ENCODE assay signal across 16 cellular contexts in the genomic region with DNA sequence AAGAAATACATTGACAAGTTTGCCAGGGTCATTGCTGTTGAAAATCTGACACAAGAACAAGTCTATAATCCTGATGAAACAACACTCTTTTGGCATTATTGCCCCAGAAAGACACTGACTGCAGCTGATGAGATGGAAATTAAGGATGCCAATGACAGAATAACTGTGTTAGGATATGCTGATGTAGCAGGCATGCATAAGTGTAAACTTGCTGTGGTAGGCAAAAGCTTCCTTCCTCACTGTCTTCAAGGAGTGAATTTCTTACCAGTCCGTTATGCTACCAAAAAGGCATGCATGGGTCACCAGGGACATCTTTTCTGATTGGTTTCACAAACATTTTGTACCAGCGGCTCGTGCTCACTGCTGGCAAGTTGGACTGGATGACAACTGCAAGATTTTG. TPM values are rescaled to one million over a fixed set of nuclear protein-coding genes. Genes with fewer than 3 reads are reported as not detected.
DNase-seq lines count a peak whose midpoint lies in the region; ATAC-seq, FAIRE-seq and TF ChIP-seq lines count a peak whose summit lies in the region.
"Had no signal": no experiment of that assay in that cellular context is flagged by ENCODE, and none has a peak within 500 bp of the region (broad histone marks: within the 10 kb centered on the region; RNA-seq: fewer than 3 reads in every experiment).

No MANE protein-coding gene starts in this region.

- in situ Hi-C loops in IMR-90 (cut with MboI; ENCODE audit: low sequenced_read_pairs), result no loop called here
- in situ Hi-C loops in HepG2 (cut with HindIII; ENCODE audit: extremely low pct_ligation_motif_present, low pct_unique_long_range_greater_than_20kb), result no loop called here

- no peak for ATAC-seq in IMR-90 (ENCODE audit: low read depth)
- no peak for ATAC-seq in HepG2
- ATAC-seq in GM19023 (IDR thresholded peaks at IDR 0.05; ENCODE audit: unreplicated experiment), result no peak
- ATAC-seq: GM12878 had no signal

- no TSS peak for BruUV-seq in IMR-90 (replicated peaks; lab: Mats Ljungman, UMichigan)
- no TSS peak for BruUV-seq in HepG2 (replicated peaks; lab: Mats Ljungman, UMichigan)

- dilution Hi-C loops in IMR-90 (cut with HindIII; ENCODE audit: low sequenced_read_pairs, unreplicated experiment), result no loop called here

- CTCF ChIA-PET in IMR-90 (lab: Yijun Ruan, JAX), result no interaction called here
- CTCF ChIA-PET in HepG2 (lab: Yijun Ruan, JAX; ENCODE audit: low intra/inter-chr PET ratio, low total read pairs), result no interaction called here

- no peak overlapping the region for H2BK5ac ChIP-seq in IMR-90 (ENCODE audit: low read depth, low read length, poor library complexity, severe bottlenecking)

- no peak overlapping the region for H2BK15ac ChIP-seq in IMR-90 (ENCODE audit: low read depth, low read length)

- no peak overlapping the region for H3K9ac ChIP-seq in IMR-90 (ENCODE audit: low read depth, low read length)
- no peak overlapping the region for H3K9ac ChIP-seq in HepG2 (ENCODE audit: insufficient read depth, low read depth, low read length)
- H3K9ac ChIP-seq: BLaER1, KMS-11 had no signal

- TF ChIP-seq CTCF in IMR-90 (conservative IDR thresholded peaks at IDR 0.05; ENCODE audit: low read depth, low read length) (no peak), HepG2 (CRISPR knock-in tag; IDR thresholded peaks at IDR 0.05) (no peak), testis (IDR thresholded peaks at IDR 0.05) (no peak)

- no peak overlapping the region for H3K23ac ChIP-seq in IMR-90 (ENCODE audit: low read depth, low read length)

- no peak overlapping the region for H2AK5ac ChIP-seq in IMR-90 (ENCODE audit: low read depth, low read length)

- H2AK9ac ChIP-seq in IMR-90 (replicated peaks; ENCODE audit: low read depth, low read length, poor library complexity), result no peak overlapping the region

- no peaks in the 10 kb centered on the region for H3K9me1 ChIP-seq in IMR-90 (ENCODE audit: insufficient read depth, low read length)

- H3K4me3 ChIP-seq in IMR-90 (ENCODE audit: insufficient read depth, low read depth, low read length) (no peak overlapping the region), HepG2 (replicated peaks in 1 of 3; ENCODE audit: insufficient read depth in 1 of 3, low read depth in 2 of 3, low read length in 3 of 3) (no peak overlapping the region), testis (no peak overlapping the region)
- H3K4me3 ChIP-seq: BLaER1, GM12878, HAP-1 had no signal

- POLR2A ChIA-PET in IMR-90 (lab: Charles Lee; ENCODE audit: unreplicated experiment), result no interaction called here
- POLR2A ChIA-PET in HepG2 (lab: Yijun Ruan, JAX), result no interaction called here

- H3K79me1 ChIP-seq in IMR-90 (ENCODE audit: low read depth in 1 of 2, low read length in 2 of 2), result no peaks in the 10 kb centered on the region

- H3K4me2 ChIP-seq in IMR-90 (ENCODE audit: low read depth, low read length) (no peak overlapping the region), HepG2 (ENCODE audit: low read depth, low read length) (no peak overlapping the region)
- H3K4me2 ChIP-seq: BLaER1, KMS-11 had no signal

- no peak overlapping the region for H4K5ac ChIP-seq in IMR-90 (ENCODE audit: low read depth, low read length)

- H4K91ac ChIP-seq in IMR-90 (ENCODE audit: insufficient read depth, low read depth, low read length), result no peak overlapping the region

- H3K79me2 ChIP-seq in HepG2 (ENCODE audit: insufficient read depth, low read length), result no peaks in the 10 kb centered on the region

- H3K36me3 ChIP-seq in IMR-90 (ENCODE audit: control insufficient read depth, insufficient read depth, low read length), result no peaks in the 10 kb centered on the region
- H3K36me3 ChIP-seq in HepG2 (replicated peaks in 1 of 2; ENCODE audit: control insufficient read depth in 1 of 2, insufficient read depth in 2 of 2, low read length in 2 of 2), result no peaks in the 10 kb centered on the region
- no peaks in the 10 kb centered on the region for H3K36me3 ChIP-seq in testis (ENCODE audit: low read depth, missing control alignments)
- H3K36me3 ChIP-seq: BLaER1, HAP-1 had no signal

- intact Hi-C loops in IMR-90 (cut with micrococcal nuclease), result no loop called here
- intact Hi-C loops in HepG2 (cut with micrococcal nuclease; ENCODE audit: unreplicated experiment), result no loop called here
- intact Hi-C loops in testis (cut with DNase I; ENCODE audit: low total_unique reads), result no loop called here

- no peak overlapping the region for H2BK20ac ChIP-seq in IMR-90 (ENCODE audit: low read depth, low read length)

- H2BK120ac ChIP-seq in IMR-90 (ENCODE audit: low read depth, low read length), result no peak overlapping the region

- no peak overlapping the region for H3K56ac ChIP-seq in IMR-90 (ENCODE audit: extremely low read depth, insufficient read depth, low read length)

- H3K9me3 ChIP-seq in IMR-90 (ENCODE audit: control insufficient read depth, insufficient read depth, low read length) (no peaks in the 10 kb centered on the region), HepG2 (ENCODE audit: low read length) (no peaks in the 10 kb centered on the region), testis (no peaks in the 10 kb centered on the region)
- H3K9me3 ChIP-seq: BLaER1, HAP-1 had no signal

- TF ChIP-seq EP300 in HepG2 (IDR thresholded peaks at IDR 0.05; ENCODE audit: low read depth in 2 of 2, low read length in 2 of 2) (no peak), HepG2 (CRISPR knock-in tag; IDR thresholded peaks at IDR 0.05; ENCODE audit: borderline replicate concordance) (no peak)

- H3K27me3 ChIP-seq in IMR-90 (ENCODE audit: control insufficient read depth, insufficient read depth, low read length) (no peaks in the 10 kb centered on the region), HepG2 (ENCODE audit: control insufficient read depth in 1 of 2, insufficient read depth in 2 of 2, low read length in 2 of 2) (no peaks in the 10 kb centered on the region), testis (no peaks in the 10 kb centered on the region)
- H3K27me3 ChIP-seq: BLaER1 had no signal

- TF ChIP-seq POLR2A in IMR-90 (IDR thresholded peaks at IDR 0.05; ENCODE audit: low read depth, low read length), result no peak
- no peak for TF ChIP-seq POLR2A in HepG2 (IDR thresholded peaks at IDR 0.05; ENCODE audit: insufficient read depth in 1 of 2, low read depth in 2 of 2, low read length in 2 of 2)
- no peak for TF ChIP-seq POLR2A in testis (IDR thresholded peaks at IDR 0.05)

- no peak overlapping the region for H4K8ac ChIP-seq in IMR-90 (ENCODE audit: low read depth in 2 of 2, low read length in 2 of 2)

- H2AFZ ChIP-seq in IMR-90 (replicated peaks; ENCODE audit: low read length, poor library complexity), result no peak overlapping the region
- no peak overlapping the region for H2AFZ ChIP-seq in HepG2 (ENCODE audit: low read length)

- TF ChIP-seq RAD21 in IMR-90 (IDR thresholded peaks at IDR 0.05; ENCODE audit: low read length) (no peak), HepG2 (CRISPR knock-in tag; IDR thresholded peaks at IDR 0.05) (no peak)

- H3K18ac ChIP-seq in IMR-90 (ENCODE audit: low read depth, low read length), result no peak overlapping the region

- H4K20me1 ChIP-seq in IMR-90 (ENCODE audit: insufficient read depth, low read length) (no peaks in the 10 kb centered on the region), HepG2 (ENCODE audit: insufficient read depth, low read length) (no peaks in the 10 kb centered on the region)
- H4K20me1 ChIP-seq: BLaER1 had no signal

- no peak overlapping the region for H3K14ac ChIP-seq in IMR-90 (replicated peaks; ENCODE audit: low read depth, low read length)

- FAIRE-seq in HepG2 (lab: Jason Lieb, UNC), result no peak
- FAIRE-seq: GM12878, GM19239, H1 had no signal

- H3K4me1 ChIP-seq in IMR-90 (ENCODE audit: control insufficient read depth, insufficient read depth, low read length) (no peaks in the 10 kb centered on the region), HepG2 (ENCODE audit: insufficient read depth, low read length) (no peaks in the 10 kb centered on the region), testis (no peaks in the 10 kb centered on the region)
- H3K4me1 ChIP-seq: BLaER1 had no signal

- H3K4ac ChIP-seq in IMR-90 (ENCODE audit: low read depth, low read length), result no peak overlapping the region

- no CpG with 5 or more reads among the region's 3 CpGs for WGBS in IMR-90 (ENCODE audit: extremely low coverage in 2 of 2, insufficient read length in 1 of 2), 2 experiments
- WGBS in HepG2 (ENCODE audit: low lambda C conversion rate), result 84% methylated on average over 3 of the region's 3 CpGs
- WGBS in testis, 2 donors, result 60 to 70% methylated on average over 3 of the region's 3 CpGs

- no peak for DNase-seq in IMR-90
- no peak for DNase-seq in HepG2 (ENCODE audit: low spot score)
- peak; percentile 27 for DNase-seq in testis
- DNase-seq in mucosa of gallbladder (ENCODE audit: low spot score), result no peak
- no peak for DNase-seq in DMS114 treated with DMSO at 0.1 percent for 48 hours (lab: John Stamatoyannopoulos, UW; ENCODE audit: unreplicated experiment)
- DNase-seq: CD4-positive, alpha-beta memory T cell; DND-41; EL had no signal

- no peak overlapping the region for H3K27ac ChIP-seq in IMR-90 (ENCODE audit: insufficient read depth, low read length)
- no peak overlapping the region for H3K27ac ChIP-seq in HepG2 (ENCODE audit: extremely low read length, insufficient read depth, low read length)
- H3K27ac ChIP-seq in testis, result no peak overlapping the region
- H3K27ac ChIP-seq: BLaER1, HL-60, KMS-11 had no signal

RNA-seq across cellular contexts. Expression of a gene that starts 10.5 kb away (rescaled TPM):
- total RNA-seq in IMR-90 (2012; rRNA removed) (0.72 and 1.1 TPM in 2 replicates), HepG2 (2016; rRNA removed; fragmentation: Illumina TruSeq; extraction: Trizol) (3.8 and 7.7 TPM in 2 replicates), testis (10 to 100 TPM in 1 of 2 donors, 1 to 10 TPM in 1; 9.6 to 11.7 TPM), mucosa of gallbladder (6.8 TPM)
- polyA plus RNA-seq in IMR-90 (2012; rRNA removed) (0.37 and 0.84 TPM in 2 replicates), HepG2 (2011; rRNA removed) (6.0 and 6.1 TPM in 2 replicates), testis (ENCODE audit: insufficient read depth, low read depth, low replicate concordance) (27.7 TPM)
- 0.23 and 0.27 TPM in 2 replicates for polyA plus RNA-seq in IMR-90 (2012; cell fraction: cytosol; rRNA removed)
- polyA plus RNA-seq in IMR-90 (2012; cell fraction: nucleus; rRNA removed; ENCODE audit: low replicate concordance), result 0.23 and 1.0 TPM in 2 replicates
- 2.0 and 2.1 TPM in 2 replicates for total RNA-seq in HepG2 (2016; cell fraction: cytosol; rRNA removed; fragmentation: Illumina TruSeq; extraction: Trizol; ENCODE audit: low read depth)
- 3.1 and 6.6 TPM in 2 replicates for total RNA-seq in HepG2 (2016; cell fraction: insoluble cytoplasmic fraction; rRNA removed; fragmentation: Illumina TruSeq; extraction: Trizol)
- 3.0 and 3.1 TPM in 2 replicates for total RNA-seq in HepG2 (2016; cell fraction: membrane; rRNA removed; fragmentation: Illumina TruSeq; extraction: Trizol)
- 8.1 and 13.9 TPM in 2 replicates for total RNA-seq in HepG2 (2016; cell fraction: nucleus; rRNA removed; fragmentation: Illumina TruSeq; extraction: Trizol)
- polyA plus RNA-seq in HepG2 (2011; cell fraction: cytosol; rRNA removed), result 2.7 and 4.7 TPM in 2 replicates
- 2.1 and 2.7 TPM in 2 replicates for polyA plus RNA-seq in HepG2 (2011; cell fraction: nucleus; rRNA removed)
- 7.6 and 8.2 TPM in 2 replicates for polyA plus RNA-seq in HepG2 (2012)
- polyA plus RNA-seq in HepG2 (2016; cell fraction: cytosol; fragmentation: Illumina TruSeq; extraction: Trizol; ENCODE audit: low read depth), result 0.40 and 0.58 TPM in 2 replicates
- 3.5 and 3.8 TPM in 2 replicates for polyA plus RNA-seq in HepG2 (2016; cell fraction: insoluble cytoplasmic fraction; fragmentation: Illumina TruSeq; extraction: Trizol; ENCODE audit: low read depth)
- 1.1 and 1.2 TPM in 2 replicates for polyA plus RNA-seq in HepG2 (2016; cell fraction: membrane; fragmentation: Illumina TruSeq; extraction: Trizol; ENCODE audit: low read depth)
- 10.5 and 11.4 TPM in 2 replicates for polyA plus RNA-seq in HepG2 (2016; cell fraction: nucleus; fragmentation: Illumina TruSeq; extraction: Trizol; ENCODE audit: insufficient read depth, low read depth)
- 3.8 and 4.2 TPM in 2 replicates for polyA minus RNA-seq in HepG2 (2011; rRNA and poly(A)+ RNA removed; ENCODE audit: low replicate concordance)
- polyA minus RNA-seq in HepG2 (2011; cell fraction: cytosol; rRNA and poly(A)+ RNA removed), result 6.9 and 7.7 TPM in 2 replicates
- 10.9 and 11.2 TPM in 2 replicates for polyA minus RNA-seq in HepG2 (2011; cell fraction: nucleus; rRNA and poly(A)+ RNA removed)

RNA-seq across cellular contexts. Expression of a gene that starts 20.9 kb away (rescaled TPM):
- total RNA-seq in IMR-90 (2012; rRNA removed) (17.5 and 21.7 TPM in 2 replicates), HepG2 (2016; rRNA removed; fragmentation: Illumina TruSeq; extraction: Trizol) (28.9 and 31.9 TPM in 2 replicates), testis (10 to 100 TPM; 12.4 to 17.2 TPM), mucosa of gallbladder (11.2 TPM)
- polyA plus RNA-seq in IMR-90 (2012; rRNA removed) (8.4 and 10.2 TPM in 2 replicates), HepG2 (2011; rRNA removed) (16.2 and 18.4 TPM in 2 replicates), testis (ENCODE audit: insufficient read depth, low read depth, low replicate concordance) (18.0 TPM)
- polyA plus RNA-seq in IMR-90 (2012; cell fraction: cytosol; rRNA removed), result 4.5 and 6.1 TPM in 2 replicates
- 2.0 and 4.9 TPM in 2 replicates for polyA plus RNA-seq in IMR-90 (2012; cell fraction: nucleus; rRNA removed; ENCODE audit: low replicate concordance)
- 1.8 and 2.7 TPM in 2 replicates for total RNA-seq in HepG2 (2016; cell fraction: cytosol; rRNA removed; fragmentation: Illumina TruSeq; extraction: Trizol; ENCODE audit: low read depth)
- 30.2 and 30.8 TPM in 2 replicates for total RNA-seq in HepG2 (2016; cell fraction: insoluble cytoplasmic fraction; rRNA removed; fragmentation: Illumina TruSeq; extraction: Trizol)
- total RNA-seq in HepG2 (2016; cell fraction: membrane; rRNA removed; fragmentation: Illumina TruSeq; extraction: Trizol), result 6.8 and 8.0 TPM in 2 replicates
- total RNA-seq in HepG2 (2016; cell fraction: nucleus; rRNA removed; fragmentation: Illumina TruSeq; extraction: Trizol), result 25.1 and 31.4 TPM in 2 replicates
- polyA plus RNA-seq in HepG2 (2011; cell fraction: cytosol; rRNA removed), result 11.0 and 15.5 TPM in 2 replicates
- 7.4 and 9.4 TPM in 2 replicates for polyA plus RNA-seq in HepG2 (2011; cell fraction: nucleus; rRNA removed)
- 12.1 and 13.2 TPM in 2 replicates for polyA plus RNA-seq in HepG2 (2012)
- polyA plus RNA-seq in HepG2 (2016; cell fraction: cytosol; fragmentation: Illumina TruSeq; extraction: Trizol; ENCODE audit: low read depth), result 0.93 and 1.0 TPM in 2 replicates
- 17.3 and 18.7 TPM in 2 replicates for polyA plus RNA-seq in HepG2 (2016; cell fraction: insoluble cytoplasmic fraction; fragmentation: Illumina TruSeq; extraction: Trizol; ENCODE audit: low read depth)
- polyA plus RNA-seq in HepG2 (2016; cell fraction: membrane; fragmentation: Illumina TruSeq; extraction: Trizol; ENCODE audit: low read depth), result 1.6 and 1.7 TPM in 2 replicates
- polyA plus RNA-seq in HepG2 (2016; cell fraction: nucleus; fragmentation: Illumina TruSeq; extraction: Trizol; ENCODE audit: insufficient read depth, low read depth), result 20.7 and 22.6 TPM in 2 replicates
- polyA minus RNA-seq in HepG2 (2011; rRNA and poly(A)+ RNA removed; ENCODE audit: low replicate concordance), result 26.3 and 29.4 TPM in 2 replicates
- 14.2 and 18.4 TPM in 2 replicates for polyA minus RNA-seq in HepG2 (2011; cell fraction: cytosol; rRNA and poly(A)+ RNA removed)
- polyA minus RNA-seq in HepG2 (2011; cell fraction: nucleus; rRNA and poly(A)+ RNA removed), result 19.1 and 29.5 TPM in 2 replicates
